ENCODE assay signal across 8 cellular contexts in the genomic region with DNA sequence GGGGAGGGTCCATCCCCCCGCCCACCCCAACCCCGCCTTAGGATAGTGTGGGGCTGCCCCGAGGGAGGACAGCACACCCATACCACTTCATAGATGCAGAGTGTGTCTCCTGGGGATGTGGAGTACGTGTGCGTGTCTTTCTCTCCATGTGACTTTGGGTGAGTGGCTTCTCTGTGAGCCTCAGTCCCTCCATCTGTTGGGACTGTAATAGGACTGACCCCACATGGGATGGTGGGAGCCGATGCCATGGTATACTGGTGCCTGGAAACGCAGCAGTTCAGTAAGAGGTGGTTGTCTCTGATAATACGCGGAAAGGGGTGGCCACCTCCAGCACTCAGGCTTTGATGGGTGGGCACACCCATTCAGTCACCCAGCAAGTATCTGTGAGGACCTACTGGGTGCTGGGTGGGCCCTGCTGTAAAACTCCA. TPM values are rescaled to one million over a fixed set of nuclear protein-coding genes. Genes with fewer than 3 reads are reported as not detected.
A peak's percentile ranks its signal among the peaks of the same experiment; 100 is the strongest.
DNase-seq lines count a peak whose midpoint lies in the region; ATAC-seq, FAIRE-seq and TF ChIP-seq lines count a peak whose summit lies in the region.

No MANE protein-coding gene starts in this region.

- TF ChIP-seq POLR2A in K562 (conservative IDR thresholded peaks at IDR 0.05), result no peak

- no peak overlapping the region for H4K8ac ChIP-seq in mesendoderm (ENCODE audit: low read depth, low read length)

- peaks cover 6% of the 10 kb centered on the region for H3K79me1 ChIP-seq in mesendoderm (ENCODE audit: low read length)

- H3K4me2 ChIP-seq in K562 (ENCODE audit: insufficient read depth, low read length) (peak overlapping the region; percentile 94), mesendoderm (ENCODE audit: low read length) (peak overlapping the region; percentile 86)

- no TSS peak for BruUV-seq in K562 (replicated peaks; lab: Mats Ljungman, UMichigan)

- CTCF ChIA-PET in K562 (lab: Yijun Ruan, JAX; ENCODE audit: low intra/inter-chr PET ratio), result no interaction called here

- TF ChIP-seq CTCF in AG10803 (conservative IDR thresholded peaks at IDR 0.05; ENCODE audit: low read length) (no peak), K562 (IDR thresholded peaks at IDR 0.05 in 2 of 3, conservative IDR thresholded peaks at IDR 0.05 in 1 of 3; ENCODE audit: insufficient read depth in 2 of 3, low read depth in 1 of 3, low read length in 3 of 3) (no peak)

- peak overlapping the region; percentile 91 for H3K56ac ChIP-seq in mesendoderm (ENCODE audit: low read length)

- no peak overlapping the region for H2BK15ac ChIP-seq in mesendoderm (replicated peaks; ENCODE audit: low read depth)

- no peak for TF ChIP-seq RAD21 in K562 (CRISPR knock-in tag; conservative IDR thresholded peaks at IDR 0.05 in 1 of 2, IDR thresholded peaks at IDR 0.05 in 1 of 2)

- H3K9me3 ChIP-seq in HUES48 (ENCODE audit: control insufficient read depth, insufficient read depth, low read length), result no peaks in the 10 kb centered on the region
- H3K9me3 ChIP-seq in K562 (replicated peaks; ENCODE audit: control insufficient read depth, insufficient read depth, low read depth, low read length), result no peaks in the 10 kb centered on the region

- no peak overlapping the region for H3K4ac ChIP-seq in mesendoderm (ENCODE audit: low read depth, low read length)

- peaks cover 16% of the 10 kb centered on the region for H3K4me1 ChIP-seq in HUES48 (ENCODE audit: control insufficient read depth, insufficient read depth, low read length)
- H3K4me1 ChIP-seq in K562 (replicated peaks in 1 of 2; ENCODE audit: control insufficient read depth in 2 of 2, insufficient read depth in 2 of 2, low read length in 2 of 2), result peaks cover 22 to 69% of the 10 kb centered on the region in 2 experiments
- H3K4me1 ChIP-seq in mesendoderm (ENCODE audit: control insufficient read depth, low read depth, low read length), result no peaks in the 10 kb centered on the region

- POLR2A ChIA-PET in K562 (lab: Yijun Ruan, JAX), result interaction anchor here (0.6 to 1.1 kb wide), 5 partner anchors 8 to 109 kb away, joined by 3 to 6 read pairs (median 4); no protein-coding TSS in a partner anchor

- no peak overlapping the region for H4K5ac ChIP-seq in mesendoderm (ENCODE audit: low read length)

- H2AFZ ChIP-seq in K562 (ENCODE audit: low read depth, low read length), result no peak overlapping the region

- no peaks in the 10 kb centered on the region for H3K9me1 ChIP-seq in K562 (ENCODE audit: control insufficient read depth, insufficient read depth, low read length)

- H3K27ac ChIP-seq in HUES48 (ENCODE audit: low read depth, low read length), result peak overlapping the region; percentile 6
- peak overlapping the region; percentile 31; the same call in 2 of the 3 replicates for H3K27ac ChIP-seq in K562 (ENCODE audit: extremely low read depth, low read depth, low read length)
- H3K27ac ChIP-seq in mesendoderm (ENCODE audit: low read depth, low read length), result no peak overlapping the region

- peak; percentile 1 for ATAC-seq in K562
- no peak for ATAC-seq in HG02981 (IDR thresholded peaks at IDR 0.05; ENCODE audit: unreplicated experiment)

- no peak overlapping the region for H2BK120ac ChIP-seq in mesendoderm (ENCODE audit: low read depth, low read length)

- H3K4me3 ChIP-seq in AG10803 (ENCODE audit: low read length) (peak overlapping the region; percentile 81), HUES48 (ENCODE audit: low read depth, low read length) (peak overlapping the region; percentile 84), K562 (peak overlapping the region; percentile 70), mesendoderm (ENCODE audit: low read length) (no peak overlapping the region)

- H3K27me3 ChIP-seq in HUES48 (ENCODE audit: control insufficient read depth, insufficient read depth, low read length) (no peaks in the 10 kb centered on the region), K562 (ENCODE audit: control insufficient read depth in 2 of 2, insufficient read depth in 2 of 2, low read length in 2 of 2) (no peaks in the 10 kb centered on the region), mesendoderm (ENCODE audit: insufficient read depth, low read length, poor library complexity) (no peaks in the 10 kb centered on the region)

- no peak overlapping the region for H2BK5ac ChIP-seq in mesendoderm (ENCODE audit: low read length)

- peaks cover 4% of the 10 kb centered on the region; the same call in 1 of the 2 replicates for H4K20me1 ChIP-seq in K562 (replicated peaks; ENCODE audit: control insufficient read depth, insufficient read depth, low read length)

- 11% methylated on average over 8 of the region's 9 CpGs for WGBS in K562 (ENCODE audit: insufficient coverage, low coverage, missing lambda C conversion rate)
- WGBS in mesendoderm (ENCODE audit: extremely low coverage, insufficient coverage, low lambda C conversion rate), result no CpG with 5 or more reads among the region's 9 CpGs

- no peak overlapping the region for H3K18ac ChIP-seq in mesendoderm (ENCODE audit: low read length)

- H2AK5ac ChIP-seq in mesendoderm (ENCODE audit: low read length), result no peak overlapping the region

- H3K79me2 ChIP-seq in K562 (ENCODE audit: control insufficient read depth, insufficient read depth, low read length) (peaks cover 27% of the 10 kb centered on the region), mesendoderm (ENCODE audit: control insufficient read depth, insufficient read depth, low read length) (peaks cover 9% of the 10 kb centered on the region)

- intact Hi-C loops in K562 (cut with micrococcal nuclease), result no loop called here

- no peak overlapping the region for H3K23ac ChIP-seq in mesendoderm (ENCODE audit: low read length)

- no peak for FAIRE-seq in K562 (lab: Jason Lieb, UNC)

- in situ Hi-C loops in K562 (cut with MboI), result no loop called here

- TF ChIP-seq EP300 in K562 (IDR thresholded peaks at IDR 0.05; ENCODE audit: low read length), result no peak

- DNase-seq in AG10803 (ENCODE audit: low read depth), result no peak
- no peak for DNase-seq in K562 (ENCODE audit: extremely low read depth in 1 of 4, low spot score in 3 of 4)
- no peak for DNase-seq in mesendoderm
- no peak for DNase-seq in Ammon's horn (ENCODE audit: low spot score)
- no peak for DNase-seq in dedifferentiated amniotic fluid mesenchymal stem cell (ENCODE audit: extremely low spot score)
- no peak for DNase-seq in RKO (ENCODE audit: low spot score)

- H3K9ac ChIP-seq in HUES48 (ENCODE audit: low read depth, low read length) (no peak overlapping the region), K562 (ENCODE audit: insufficient read depth in 1 of 2, low read depth in 2 of 2, low read length in 2 of 2) (peak overlapping the region in 1 of 2 experiments; percentile 88; a peak in 2 of 4 replicates), mesendoderm (ENCODE audit: low read length) (peak overlapping the region; percentile 81)

- H3K36me3 ChIP-seq in HUES48 (ENCODE audit: control insufficient read depth, insufficient read depth, low read length) (peaks cover 37% of the 10 kb centered on the region), K562 (ENCODE audit: control insufficient read depth, insufficient read depth, low read length) (peaks cover 45% of the 10 kb centered on the region; the same call in 2 of the 3 replicates), mesendoderm (ENCODE audit: control insufficient read depth, insufficient read depth, low read length) (peaks cover 12% of the 10 kb centered on the region)

RNA-seq across cellular contexts. Expression of gene PRKD2, which starts 0.8 kb away (rescaled TPM):
- total RNA-seq in K562 (2011; cell fraction: chromatin; rRNA removed; ENCODE audit: low replicate concordance), result 31.5 and 62.0 TPM in 2 replicates
- total RNA-seq in K562 (2011; cell fraction: nucleolus; rRNA removed), result 35.2 and 35.7 TPM in 2 replicates
- 32.3 and 33.7 TPM in 2 replicates for total RNA-seq in K562 (2011; cell fraction: nucleoplasm; rRNA removed)
- 29.2 and 35.1 TPM in 2 replicates for total RNA-seq in K562 (2014; rRNA removed)
- 9.9 and 15.0 TPM in 2 replicates for total RNA-seq in K562 (2014; rRNA removed; fragmentation: Illumina TruSeq; extraction: Trizol)
- 14.9 and 19.0 TPM in 2 replicates for total RNA-seq in K562 (2015; rRNA removed; fragmentation: Illumina TruSeq; extraction: Trizol)
- 57.3 and 60.0 TPM in 2 replicates for total RNA-seq in K562 (2021)
- polyA plus RNA-seq in K562 (2011; rRNA removed), result 11.0 and 11.1 TPM in 2 replicates
- 11.6 and 24.2 TPM in 2 replicates for polyA plus RNA-seq in K562 (2011; cell fraction: cytosol; rRNA removed)
- polyA plus RNA-seq in K562 (2011; cell fraction: nucleus; rRNA removed), result 22.8 and 41.1 TPM in 2 replicates
- 36.8 and 42.8 TPM in 2 replicates for polyA plus RNA-seq in K562 (2012)
- polyA plus RNA-seq in K562 (2014; fragmentation: Illumina TruSeq; extraction: Trizol), result 23.8 and 34.1 TPM in 2 replicates
- polyA plus RNA-seq in K562 (2014; fragmentation: Nextera tagmentation; extraction: Ambion mirVana), result 1 to 10 TPM; 1.8 to 4.9 TPM
- polyA plus RNA-seq in K562 (2014; rRNA removed), result 21.1 and 22.4 TPM in 2 replicates
- 10.5 and 13.4 TPM in 2 replicates for polyA minus RNA-seq in K562 (2011; rRNA and poly(A)+ RNA removed)
- 26.9 and 30.1 TPM in 2 replicates for polyA minus RNA-seq in K562 (2011; cell fraction: cytosol; rRNA and poly(A)+ RNA removed)
- 9.0 and 10.6 TPM in 2 replicates for polyA minus RNA-seq in K562 (2011; cell fraction: nucleus; rRNA and poly(A)+ RNA removed)
- polyA plus RNA-seq in mesendoderm (2013, experiment 1 of 2), result 31.9 TPM
- 37.0 TPM for polyA plus RNA-seq in mesendoderm (2013, experiment 2 of 2)

RNA-seq across cellular contexts. Expression of gene FKRP, which starts 28.1 kb away (rescaled TPM):
- 36.3 and 57.4 TPM in 2 replicates for total RNA-seq in K562 (2011; cell fraction: chromatin; rRNA removed; ENCODE audit: low replicate concordance)
- 33.4 and 35.1 TPM in 2 replicates for total RNA-seq in K562 (2011; cell fraction: nucleolus; rRNA removed)
- 38.6 TPM in 2 replicates for total RNA-seq in K562 (2011; cell fraction: nucleoplasm; rRNA removed)
- 8.2 and 11.3 TPM in 2 replicates for total RNA-seq in K562 (2014; rRNA removed)
- 4.9 and 5.0 TPM in 2 replicates for total RNA-seq in K562 (2014; rRNA removed; fragmentation: Illumina TruSeq; extraction: Trizol)
- total RNA-seq in K562 (2015; rRNA removed; fragmentation: Illumina TruSeq; extraction: Trizol), result 7.3 and 7.6 TPM in 2 replicates
- 11.2 and 14.9 TPM in 2 replicates for total RNA-seq in K562 (2021)
- polyA plus RNA-seq in K562 (2011; rRNA removed), result 3.7 and 5.4 TPM in 2 replicates
- 4.9 and 11.1 TPM in 2 replicates for polyA plus RNA-seq in K562 (2011; cell fraction: cytosol; rRNA removed)
- polyA plus RNA-seq in K562 (2011; cell fraction: nucleus; rRNA removed), result 12.2 and 17.7 TPM in 2 replicates
- polyA plus RNA-seq in K562 (2012), result 14.0 and 18.1 TPM in 2 replicates
- 6.5 and 10.2 TPM in 2 replicates for polyA plus RNA-seq in K562 (2014; fragmentation: Illumina TruSeq; extraction: Trizol)
- 1 to 10 TPM in 1 of 2 experiments, under 1 TPM in 1; 0.68 to 1.1 TPM for polyA plus RNA-seq in K562 (2014; fragmentation: Nextera tagmentation; extraction: Ambion mirVana)
- polyA plus RNA-seq in K562 (2014; rRNA removed), result 15.2 and 16.1 TPM in 2 replicates
- 2.7 and 5.2 TPM in 2 replicates for polyA minus RNA-seq in K562 (2011; rRNA and poly(A)+ RNA removed)
- 3.1 and 6.5 TPM in 2 replicates for polyA minus RNA-seq in K562 (2011; cell fraction: cytosol; rRNA and poly(A)+ RNA removed)
- 4.4 and 7.3 TPM in 2 replicates for polyA minus RNA-seq in K562 (2011; cell fraction: nucleus; rRNA and poly(A)+ RNA removed)
- polyA plus RNA-seq in mesendoderm (2013, experiment 1 of 2), result 27.1 TPM
- polyA plus RNA-seq in mesendoderm (2013, experiment 2 of 2), result 26.5 TPM

RNA-seq across cellular contexts. Expression of gene STRN4, which starts 28.5 kb away (rescaled TPM):
- total RNA-seq in K562 (2011; cell fraction: chromatin; rRNA removed; ENCODE audit: low replicate concordance), result 149 and 335 TPM in 2 replicates
- 167 and 175 TPM in 2 replicates for total RNA-seq in K562 (2011; cell fraction: nucleolus; rRNA removed)
- 137 and 163 TPM in 2 replicates for total RNA-seq in K562 (2011; cell fraction: nucleoplasm; rRNA removed)
- total RNA-seq in K562 (2014; rRNA removed) (66.9 and 71.0 TPM in 2 replicates), K562 (2014; rRNA removed; fragmentation: Illumina TruSeq; extraction: Trizol) (18.0 and 21.6 TPM in 2 replicates), K562 (2015; rRNA removed; fragmentation: Illumina TruSeq; extraction: Trizol) (36.9 and 39.2 TPM in 2 replicates), K562 (2021) (79.2 and 82.7 TPM in 2 replicates)
- polyA plus RNA-seq in K562 (2011; rRNA removed) (42.8 and 60.4 TPM in 2 replicates), K562 (2014; fragmentation: Illumina TruSeq; extraction: Trizol) (34.8 and 63.9 TPM in 2 replicates), K562 (2014; fragmentation: Nextera tagmentation; extraction: Ambion mirVana) (1 to 10 TPM in 1 of 2 experiments, under 1 TPM in 1; 0.62 to 1.7 TPM), K562 (2014; rRNA removed) (81.4 and 83.7 TPM in 2 replicates)
- 74.0 and 145 TPM in 2 replicates for polyA plus RNA-seq in K562 (2011; cell fraction: cytosol; rRNA removed)
- 204 and 318 TPM in 2 replicates for polyA plus RNA-seq in K562 (2011; cell fraction: nucleus; rRNA removed)
- polyA plus RNA-seq in K562 (2012), result 52.1 and 70.7 TPM in 2 replicates
- polyA minus RNA-seq in K562 (2011; rRNA and poly(A)+ RNA removed), result 37.1 and 38.4 TPM in 2 replicates
- polyA minus RNA-seq in K562 (2011; cell fraction: cytosol; rRNA and poly(A)+ RNA removed), result 49.1 and 68.4 TPM in 2 replicates
- polyA minus RNA-seq in K562 (2011; cell fraction: nucleus; rRNA and poly(A)+ RNA removed), result 61.9 and 64.6 TPM in 2 replicates
- 77.7 TPM for polyA plus RNA-seq in mesendoderm (2013, experiment 1 of 2)
- 76.0 TPM for polyA plus RNA-seq in mesendoderm (2013, experiment 2 of 2)

RNA-seq across cellular contexts. Expression of gene DACT3, which starts 56.7 kb away (rescaled TPM):
- 6.5 and 10.4 TPM in 2 replicates for total RNA-seq in K562 (2011; cell fraction: chromatin; rRNA removed; ENCODE audit: low replicate concordance)
- 5.1 and 6.8 TPM in 2 replicates for total RNA-seq in K562 (2011; cell fraction: nucleolus; rRNA removed)
- 6.0 and 8.6 TPM in 2 replicates for total RNA-seq in K562 (2011; cell fraction: nucleoplasm; rRNA removed)
- total RNA-seq in K562 (2014; rRNA removed) (4.7 and 6.5 TPM in 2 replicates), K562 (2014; rRNA removed; fragmentation: Illumina TruSeq; extraction: Trizol) (2.8 TPM in 2 replicates), K562 (2015; rRNA removed; fragmentation: Illumina TruSeq; extraction: Trizol) (2.3 and 2.5 TPM in 2 replicates), K562 (2021) (5.9 and 6.5 TPM in 2 replicates)
- polyA plus RNA-seq in K562 (2011; rRNA removed) (3.3 and 3.5 TPM in 2 replicates), K562 (2014; fragmentation: Illumina TruSeq; extraction: Trizol) (4.1 and 4.2 TPM in 2 replicates), K562 (2014; fragmentation: Nextera tagmentation; extraction: Ambion mirVana) (under 1 TPM; 0.67 to 0.83 TPM), K562 (2014; rRNA removed) (3.3 and 5.1 TPM in 2 replicates)
- 3.0 and 6.0 TPM in 2 replicates for polyA plus RNA-seq in K562 (2011; cell fraction: cytosol; rRNA removed)
- polyA plus RNA-seq in K562 (2011; cell fraction: nucleus; rRNA removed), result 3.7 and 5.0 TPM in 2 replicates
- 1.3 and 2.1 TPM in 2 replicates for polyA plus RNA-seq in K562 (2012)
- polyA minus RNA-seq in K562 (2011; rRNA and poly(A)+ RNA removed), result 1.9 and 3.0 TPM in 2 replicates
- 2.0 and 2.5 TPM in 2 replicates for polyA minus RNA-seq in K562 (2011; cell fraction: cytosol; rRNA and poly(A)+ RNA removed)
- 0.67 and 1.1 TPM in 2 replicates for polyA minus RNA-seq in K562 (2011; cell fraction: nucleus; rRNA and poly(A)+ RNA removed)
- 0.41 TPM for polyA plus RNA-seq in mesendoderm (2013, experiment 1 of 2)
- polyA plus RNA-seq in mesendoderm (2013, experiment 2 of 2), result 0.42 TPM
